In the genomic region with DNA sequence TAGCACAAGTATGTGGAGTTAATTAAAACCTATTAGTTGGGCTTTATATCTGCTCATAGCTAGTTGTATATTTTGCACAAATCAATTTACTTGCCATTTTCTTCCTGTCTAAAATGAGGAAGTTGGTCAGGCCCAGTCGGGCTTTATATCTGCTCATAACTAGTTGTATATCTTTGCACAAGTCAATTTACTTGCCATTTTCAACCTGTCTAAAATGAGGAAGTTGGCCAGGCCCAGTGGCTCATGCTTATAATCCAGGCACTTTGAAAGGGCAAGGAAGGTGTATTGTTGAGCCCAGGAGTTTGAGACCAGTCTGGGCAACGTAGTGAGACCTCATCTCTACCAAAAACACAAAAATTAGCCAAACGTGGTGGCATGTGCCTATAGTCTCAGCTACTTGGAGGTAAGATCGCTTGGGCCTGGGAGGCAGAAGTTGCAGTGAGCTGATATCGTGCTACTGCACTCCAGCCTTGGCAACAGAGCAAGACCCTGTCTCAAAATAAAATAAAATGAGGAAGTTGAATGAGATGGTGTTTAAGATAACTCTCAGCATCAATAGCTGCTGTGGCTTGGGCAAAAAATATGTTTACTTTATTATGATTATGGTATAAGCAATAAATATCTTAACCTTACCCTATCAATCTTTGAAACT, we compare ENCODE assay signal across 19 cellular contexts.
"Had no signal": no experiment of that assay in that cellular context is flagged by ENCODE, and none has a peak within 500 bp of the region (broad histone marks: within the 10 kb centered on the region; RNA-seq: fewer than 3 reads in every experiment).

No MANE protein-coding gene starts in this region.

- FAIRE-seq: colon, endometrium, keratinocyte, pancreas, urothelium cell line had no signal

- ATAC-seq: esophagus mucosa, left lobe of liver, pancreas, sciatic nerve, WTC11 had no signal

- H3K27ac ChIP-seq: hepatocyte, pancreas, tibial artery had no signal

- H3K4me1 ChIP-seq: tibial artery had no signal

- H3K4me1 Mint-ChIP-seq: activated CD4-positive, alpha-beta T cell treated with anti-CD3 and anti-CD28 coated beads, Interleukin-2, amount 10 ng/mL, durations not matched to agents 24 days and 14 days had no signal

- H3K4me3 Mint-ChIP-seq: activated CD4-positive, alpha-beta T cell treated with anti-CD3 and anti-CD28 coated beads, Interleukin-2, amount 10 ng/mL, durations not matched to agents 24 days and 14 days; activated naive CD8-positive, alpha-beta T cell; WTC11 had no signal

- H3K9me3 ChIP-seq: pancreas, tibial artery had no signal

- H2AFZ ChIP-seq: hepatocyte had no signal

- H3K4me3 ChIP-seq: hepatocyte, pancreas, tibial artery had no signal

- H3K36me3 ChIP-seq: pancreas, tibial artery had no signal

- H3K27me3 ChIP-seq: hepatocyte, pancreas, tibial artery had no signal

- H3K36me3 Mint-ChIP-seq: activated naive CD8-positive, alpha-beta T cell had no signal

- H3K4me2 ChIP-seq: hepatocyte had no signal

- H3K27ac Mint-ChIP-seq: activated CD4-positive, alpha-beta T cell treated with anti-CD3 and anti-CD28 coated beads, Interleukin-2, amount 10 ng/mL, durations not matched to agents 24 days and 14 days; activated naive CD8-positive, alpha-beta T cell; WTC11 had no signal

- DNase-seq: activated CD4-positive, alpha-beta T cell treated with anti-CD3 and anti-CD28 coated beads, Interleukin-2, amount 10 ng/mL, durations not matched to agents 24 days and 14 days; activated CD8-positive, alpha-beta memory T cell treated with anti-CD3 and anti-CD28 coated beads, Interleukin-2, amount 50 U/mL, for 48 hours; activated gamma-delta T cell treated with Interleukin-2 at 50 U/mL for 16 hours; amniotic stem cell; caudate nucleus; mammary epithelial cell; pancreas; T-helper 9 cell; tibial artery had no signal

- H3K79me2 ChIP-seq: hepatocyte had no signal
